ENCODE assay signal across 20 cellular contexts in genomic region chr13:97004886-97005285, GRCh38. TPM values are rescaled to one million over a fixed set of nuclear protein-coding genes. Genes with fewer than 3 reads are reported as not detected.
DNase-seq lines count a peak whose midpoint lies in the region; TF ChIP-seq lines count a peak whose summit lies in the region.
"Had no signal": no experiment of that assay in that cellular context is flagged by ENCODE, and none has a peak within 500 bp of the region (broad histone marks: within the 10 kb centered on the region; RNA-seq: fewer than 3 reads in every experiment).

No MANE protein-coding gene starts in this region.

- H3K79me2 ChIP-seq in SK-N-SH (ENCODE audit: insufficient read depth), result no peaks in the 10 kb centered on the region

- H2AFZ ChIP-seq in SK-N-SH (ENCODE audit: low read depth), result no peak overlapping the region

- no peak for TF ChIP-seq RAD21 in SK-N-SH (IDR thresholded peaks at IDR 0.05; ENCODE audit: low read length)

- H3K4me3 Mint-ChIP-seq in osteocyte (ENCODE audit: unreplicated experiment), result no peak overlapping the region

- H3K27me3 Mint-ChIP-seq in osteocyte (ENCODE audit: unreplicated experiment), result peaks cover 31% of the 10 kb centered on the region

- H3K9me2 ChIP-seq in SK-N-SH, result no peaks in the 10 kb centered on the region

- POLR2A ChIA-PET in SK-N-SH (lab: Yijun Ruan, JAX), result no interaction called here

- no peaks in the 10 kb centered on the region for H3K9me3 ChIP-seq in SK-N-SH

- H3K4me3 ChIP-seq in SK-N-SH (ENCODE audit: low read depth in 2 of 2, low read length in 1 of 2) (no peak overlapping the region), fibroblast of the aortic adventitia (ENCODE audit: low read depth, low read length) (no peak overlapping the region)

- DNase-seq in NCI-H2171 treated with DMSO at 0.1 percent for 48 hours (lab: John Stamatoyannopoulos, UW) (peak; percentile 21), NCI-H2171 (lab: John Stamatoyannopoulos, UW) (no peak), SK-N-SH (no peak), fibroblast of the aortic adventitia (ENCODE audit: low read depth) (peak; percentile 7), NCI-H345 treated with DMSO at 0.1 percent for 48 hours (lab: John Stamatoyannopoulos, UW; ENCODE audit: unreplicated experiment) (no peak), NCI-H187 (lab: John Stamatoyannopoulos, UW) (no peak), osteocyte (ENCODE audit: extremely low spot score, unreplicated experiment) (no peak), globus pallidus (ENCODE audit: low spot score) (no peak)
- DNase-seq: Calu3, DMS79 treated with DMSO at 0.1 percent for 48 hours, KBM-7, NCI-H1105, NCI-H1436 treated with DMSO at 0.1 percent for 48 hours, NCI-H2029 treated with DMSO at 0.1 percent for 48 hours, NCI-H345, NCI-H524, NCI-H774 had no signal

- WGBS in SK-N-SH (ENCODE audit: low lambda C conversion rate), result 23% methylated on average over 2 of the region's 2 CpGs

- TF ChIP-seq CTCF in SK-N-SH (IDR thresholded peaks at IDR 0.05), result no peak
- TF ChIP-seq CTCF in fibroblast of the aortic adventitia (IDR thresholded peaks at IDR 0.05; ENCODE audit: insufficient read depth, low read length), result no peak
- no peak for TF ChIP-seq CTCF in osteocyte (IDR thresholded peaks at IDR 0.05)

- H4K20me1 ChIP-seq in SK-N-SH (ENCODE audit: insufficient read depth), result no peaks in the 10 kb centered on the region

- CTCF ChIA-PET in SK-N-SH (lab: Yijun Ruan, JAX), result interaction anchor here (1.0 to 6.4 kb wide), 6 partner anchors 9 to 146 kb away, joined by 3 to 37 read pairs (median 6); no protein-coding TSS in a partner anchor

- no peak overlapping the region for H3K27ac Mint-ChIP-seq in osteocyte (ENCODE audit: unreplicated experiment)

- no peaks in the 10 kb centered on the region for H3K36me3 Mint-ChIP-seq in osteocyte (ENCODE audit: unreplicated experiment)

- no peak overlapping the region for H3K9ac ChIP-seq in SK-N-SH

- H3K27me3 ChIP-seq in SK-N-SH (ENCODE audit: insufficient read depth), result peaks cover under 1% of the 10 kb centered on the region; the same call in 1 of the 2 replicates

- TF ChIP-seq EP300 in SK-N-SH (IDR thresholded peaks at IDR 0.05; ENCODE audit: borderline replicate concordance in 1 of 2, low read depth in 1 of 2, low read length in 1 of 2), result peak in 1 of 2 experiments; percentile 39; a peak in 1 of 4 replicates

- no peaks in the 10 kb centered on the region for H3F3A ChIP-seq in SK-N-SH (replicated peaks; ENCODE audit: insufficient read depth)

- H3K36me3 ChIP-seq in SK-N-SH (replicated peaks in 1 of 2; ENCODE audit: control insufficient read depth in 1 of 2, insufficient read depth in 2 of 2, low read length in 1 of 2), result no peaks in the 10 kb centered on the region

- peaks cover 11% of the 10 kb centered on the region for H3K4me1 Mint-ChIP-seq in osteocyte (ENCODE audit: unreplicated experiment)

- no peaks in the 10 kb centered on the region for H3K9me3 Mint-ChIP-seq in osteocyte (ENCODE audit: unreplicated experiment)

- no peak overlapping the region for H3K4me2 ChIP-seq in SK-N-SH

- H3K27ac ChIP-seq in SK-N-SH (ENCODE audit: low read depth in 2 of 2, low read length in 1 of 2), result no peak overlapping the region
- H3K27ac ChIP-seq: 22Rv1 had no signal

- peaks cover 0 to 16% of the 10 kb centered on the region in 2 experiments; a peak in 2 of 4 replicates for H3K4me1 ChIP-seq in SK-N-SH (ENCODE audit: control insufficient read depth in 1 of 2, insufficient read depth in 2 of 2, low read depth in 1 of 2, low read length in 1 of 2)

TF ChIP-seq in SK-N-SH, 30 proteins besides CTCF, POLR2A, EP300 and RAD21:
- TF ChIP-seq SIN3A (IDR thresholded peaks at IDR 0.05; ENCODE audit: borderline replicate concordance, low read depth, low read length) (no peak), USF1 (IDR thresholded peaks at IDR 0.05; ENCODE audit: borderline replicate concordance, low read depth) (no peak), CHD2 (IDR thresholded peaks at IDR 0.05; ENCODE audit: low read length, partially characterized antibody) (peak; percentile 17), GATA2 (CRISPR knock-in tag; IDR thresholded peaks at IDR 0.05) (0 out of 2 replicates have a peak, but pooled peaks have one; percentile 26)

RNA-seq across cellular contexts. Expression of gene OXGR1, which starts 10.6 kb away (rescaled TPM):
- not detected in 2 replicates for polyA plus RNA-seq in SK-N-SH (2012; rRNA removed)
- not detected in 2 replicates for polyA plus RNA-seq in SK-N-SH (2012; cell fraction: cytosol; rRNA removed)
- polyA plus RNA-seq in SK-N-SH (2012; cell fraction: nucleus; rRNA removed), result not detected in 2 replicates
- not detected in 2 replicates for total RNA-seq in fibroblast of the aortic adventitia (ENCODE audit: low replicate concordance)
- not detected in 2 replicates for total RNA-seq in osteocyte
- total RNA-seq: MCF 10A had no signal
- polyA plus RNA-seq: BJ had no signal

Comparison
In these comparisons a context has a peak if more than half of its experiments do, and no peak if none do; other contexts are left out.
1. DNase-seq: peak in NCI-H2171 treated with DMSO at 0.1 percent for 48 hours (single experiment) and fibroblast of the aortic adventitia (single experiment); none in NCI-H2171 (single experiment), SK-N-SH (single experiment), NCI-H345 treated with DMSO at 0.1 percent for 48 hours (single experiment), NCI-H187 (0 of 2), osteocyte (single experiment) and globus pallidus (single experiment).